23 cellular contexts compared by ENCODE assay signal in the genomic region with DNA sequence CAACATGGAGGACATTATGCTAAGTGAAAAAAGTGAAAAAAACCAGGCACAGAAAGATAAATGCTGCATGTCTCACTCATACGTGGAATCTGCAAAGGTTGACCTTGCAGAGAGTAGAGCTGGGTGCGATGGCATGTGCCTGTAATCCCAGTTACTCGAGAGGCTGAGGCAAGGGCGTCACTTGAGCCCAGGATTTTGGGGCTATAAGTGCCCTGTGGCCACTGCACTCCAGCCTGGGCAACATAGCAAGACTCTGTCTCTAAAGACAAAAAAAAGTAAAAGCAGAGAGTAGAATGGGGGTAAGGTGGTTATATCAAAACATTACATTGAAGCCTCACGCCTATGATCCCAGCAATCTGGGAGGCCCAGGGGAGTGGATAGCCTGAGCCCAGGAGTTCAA. TPM values are rescaled to one million over a fixed set of nuclear protein-coding genes. Genes with fewer than 3 reads are reported as not detected.
DNase-seq lines count a peak whose midpoint lies in the region; TF ChIP-seq lines count a peak whose summit lies in the region.
"Had no signal": no experiment of that assay in that cellular context is flagged by ENCODE, and none has a peak within 500 bp of the region (broad histone marks: within the 10 kb centered on the region; RNA-seq: fewer than 3 reads in every experiment).

No MANE protein-coding gene starts in this region.

- intact Hi-C loops in ovary (cut with DNase I), result no loop called here

- no peaks in the 10 kb centered on the region for H3K4me1 ChIP-seq in ovary (ENCODE audit: insufficient read depth)
- H3K4me1 ChIP-seq: BE2C, BLaER1 had no signal

- H3K9me3 ChIP-seq in ovary, result no peaks in the 10 kb centered on the region
- H3K9me3 ChIP-seq: BE2C had no signal

- peak overlapping the region; percentile 40 for H3K27ac ChIP-seq in angular gyrus (ENCODE audit: low read depth, low read length)
- no peak overlapping the region for H3K27ac ChIP-seq in ovary
- H3K27ac ChIP-seq: BLaER1 had no signal

- peak overlapping the region in 2 of 5 experiments; percentile 18 to 56 for H3K4me3 Mint-ChIP-seq in brain
- H3K4me3 Mint-ChIP-seq: CD14-positive monocyte; CD4-positive, alpha-beta memory T cell; CD4-positive, CD25-positive, alpha-beta regulatory T cell; CD8-positive, alpha-beta memory T cell had no signal

- H3K27ac Mint-ChIP-seq in brain, result peak overlapping the region in 3 of 5 experiments; percentile 79 to 94 (median 92)
- H3K27ac Mint-ChIP-seq: CD14-positive monocyte; CD4-positive, alpha-beta memory T cell; CD4-positive, CD25-positive, alpha-beta regulatory T cell; CD8-positive, alpha-beta memory T cell had no signal

- no peaks in the 10 kb centered on the region for H3K36me3 Mint-ChIP-seq in brain
- H3K36me3 Mint-ChIP-seq: CD14-positive monocyte; CD4-positive, alpha-beta memory T cell; CD4-positive, CD25-positive, alpha-beta regulatory T cell; CD8-positive, alpha-beta memory T cell had no signal

- 66 to 74% (median 67%) methylated on average over 5 of the region's 5 CpGs for WGBS in ovary, 3 donors

- H3K9me3 Mint-ChIP-seq in brain, result peaks cover 0 to 9% (median 6%) of the 10 kb centered on the region in 5 experiments
- H3K9me3 Mint-ChIP-seq: CD4-positive, alpha-beta memory T cell; CD4-positive, CD25-positive, alpha-beta regulatory T cell; CD8-positive, alpha-beta memory T cell had no signal

- peaks cover 13% of the 10 kb centered on the region for H3K27me3 Mint-ChIP-seq in brain

- H3K27me3 ChIP-seq in ovary, result no peaks in the 10 kb centered on the region
- H3K27me3 ChIP-seq: BE2C, BLaER1 had no signal

- H3K36me3 ChIP-seq in ovary, result no peaks in the 10 kb centered on the region
- H3K36me3 ChIP-seq: BE2C, BLaER1 had no signal

- TF ChIP-seq CTCF in brain (conservative IDR thresholded peaks at IDR 0.05), result no peak
- no peak for TF ChIP-seq CTCF in ovary (IDR thresholded peaks at IDR 0.05)

- DNase-seq in NCI-H510A (lab: John Stamatoyannopoulos, UW) (no peak), cerebellum (ENCODE audit: low spot score) (no peak), ovary (no peak)
- DNase-seq: 8988T; ACHN; BE2C; C1 segment of cervical spinal cord; CD4-positive, alpha-beta memory T cell; CD4-positive, CD25-positive, alpha-beta regulatory T cell; CD8-positive, alpha-beta memory T cell; COR-L47; DMS 273 treated with DMSO at 0.1 percent for 48 hours; DMS153; DMS53; DMS79; DND-41; EL; GDM1 had no signal

- TF ChIP-seq EP300 in ovary (IDR thresholded peaks at IDR 0.05), result no peak

- peaks cover 9% of the 10 kb centered on the region for H3K4me1 Mint-ChIP-seq in brain
- H3K4me1 Mint-ChIP-seq: CD4-positive, alpha-beta memory T cell; CD4-positive, CD25-positive, alpha-beta regulatory T cell; CD8-positive, alpha-beta memory T cell had no signal

- TF ChIP-seq POLR2A in ovary (IDR thresholded peaks at IDR 0.05), result no peak

- no peak overlapping the region for H3K4me3 ChIP-seq in ovary
- H3K4me3 ChIP-seq: BLaER1, GM12878 had no signal

RNA-seq across cellular contexts. Expression of gene CBX3, which starts 22.8 kb away (rescaled TPM):
- polyA plus RNA-seq in brain (ENCODE audit: insufficient read depth, low read depth, low replicate concordance), result 89.7 TPM
- 122 TPM for total RNA-seq in cerebellum
- total RNA-seq in ovary, result 100 to 1,000 TPM in 3 of 7 donors, 10 to 100 TPM in 4; 71.7 to 133 (median 98.8) TPM
- polyA plus RNA-seq in ovary, result 10 to 100 TPM; 73.3 to 90.3 TPM

RNA-seq across cellular contexts. Expression of gene HNRNPA2B1, which starts 23.8 kb away (rescaled TPM):
- polyA plus RNA-seq in brain (ENCODE audit: insufficient read depth, low read depth, low replicate concordance), result 772 TPM
- 193 TPM for total RNA-seq in cerebellum
- total RNA-seq in ovary, result 100 to 1,000 TPM; 236 to 451 (median 368) TPM
- polyA plus RNA-seq in ovary, result 100 to 1,000 TPM; 483 to 659 TPM
